19 cellular contexts compared by ENCODE assay signal in the genomic region with DNA sequence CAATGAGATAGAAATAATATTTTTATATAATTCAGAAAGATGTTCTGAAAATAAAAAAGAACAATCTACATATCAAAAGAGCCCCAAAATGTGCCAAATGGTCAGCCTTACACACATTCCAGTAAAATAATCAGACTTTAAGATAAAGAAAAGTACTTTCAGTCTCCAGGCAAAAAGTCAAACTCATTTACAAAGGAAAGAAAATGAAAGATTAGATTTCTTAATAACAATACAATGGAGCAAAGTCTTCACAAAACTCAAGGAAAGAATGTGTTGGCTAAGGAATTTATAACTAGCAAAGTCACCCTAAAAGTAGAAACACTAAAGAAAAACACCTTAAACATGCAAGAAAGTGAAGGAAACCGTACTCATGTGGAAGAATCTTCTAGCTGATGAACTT. TPM values are rescaled to one million over a fixed set of nuclear protein-coding genes. Genes with fewer than 3 reads are reported as not detected.
"Had no signal": no experiment of that assay in that cellular context is flagged by ENCODE, and none has a peak within 500 bp of the region (broad histone marks: within the 10 kb centered on the region; RNA-seq: fewer than 3 reads in every experiment).

No MANE protein-coding gene starts in this region.

- H3K4me3 Mint-ChIP-seq: activated CD4-positive, alpha-beta memory T cell treated with anti-CD3 and anti-CD28 coated beads for 36 hours; activated T-helper 1 cell treated with anti-CD3 and anti-CD28 coated beads, Interleukin-12 subunit alpha, Interleukin-12 subunit beta, Interleukin-2, Interleukin-4 antibody, amounts not matched to agents 30 ng/mL and 10 ng/mL and 1 ng/mL, durations not matched to agents 14 hours and 24 hours and 36 hours; natural killer cell; stimulated activated naive CD8-positive, alpha-beta T cell treated with anti-CD3 and anti-CD28 coated beads, Interleukin-15, amount 100 ng/mL, for 72 hours had no signal

- H3K27ac Mint-ChIP-seq: activated CD4-positive, alpha-beta memory T cell treated with anti-CD3 and anti-CD28 coated beads for 36 hours; natural killer cell had no signal

- H3K4me3 ChIP-seq: cardiac muscle cell, psoas muscle, right atrium auricular region, tibial artery had no signal

- DNase-seq: activated CD4-positive, alpha-beta memory T cell treated with anti-CD3 and anti-CD28 coated beads for 36 hours; activated CD4-positive, alpha-beta T cell treated with anti-CD3 and anti-CD28 coated beads for 48 hours; activated gamma-delta T cell; effector CD4-positive, alpha-beta T cell; erythroblast; glutamatergic neuron; hippocampal formation; left ventricle myocardium superior; mammary epithelial cell; midbrain; natural killer cell; psoas muscle; stimulated activated CD4-positive, alpha-beta T cell treated with anti-CD3 and anti-CD28 coated beads, Interleukin-4, amount 100 ng/mL, for 24 hours; stimulated activated naive CD8-positive, alpha-beta T cell treated with anti-CD3 and anti-CD28 coated beads, Interleukin-15, amount 100 ng/mL, for 72 hours; T-helper 2 cell; tibial artery had no signal

- H3K9me3 ChIP-seq: psoas muscle, right atrium auricular region, tibial artery had no signal

- H3K4me1 ChIP-seq: psoas muscle, right atrium auricular region, tibial artery had no signal

- H3K27ac ChIP-seq: cardiac muscle cell, psoas muscle, right atrium auricular region, tibial artery had no signal

- H3K27me3 Mint-ChIP-seq: activated CD4-positive, alpha-beta memory T cell treated with anti-CD3 and anti-CD28 coated beads for 36 hours; stimulated activated naive CD8-positive, alpha-beta T cell treated with anti-CD3 and anti-CD28 coated beads, Interleukin-15, amount 100 ng/mL, for 72 hours had no signal

- ATAC-seq: left ventricle myocardium superior; natural killer cell; psoas muscle; stimulated activated naive CD8-positive, alpha-beta T cell treated with anti-CD3 and anti-CD28 coated beads, Interleukin-15, amount 100 ng/mL, for 72 hours had no signal

- H3K36me3 Mint-ChIP-seq: natural killer cell had no signal

- H3K36me3 ChIP-seq: cardiac muscle cell, right atrium auricular region, tibial artery had no signal

- H3K9me3 Mint-ChIP-seq: activated CD4-positive, alpha-beta memory T cell treated with anti-CD3 and anti-CD28 coated beads for 36 hours; activated T-helper 1 cell treated with anti-CD3 and anti-CD28 coated beads, Interleukin-12 subunit alpha, Interleukin-12 subunit beta, Interleukin-2, Interleukin-4 antibody, amounts not matched to agents 30 ng/mL and 10 ng/mL and 1 ng/mL, durations not matched to agents 14 hours and 24 hours and 36 hours; natural killer cell; stimulated activated naive CD8-positive, alpha-beta T cell treated with anti-CD3 and anti-CD28 coated beads, Interleukin-15, amount 100 ng/mL, for 72 hours had no signal

- H3K27me3 ChIP-seq: cardiac muscle cell, right atrium auricular region, tibial artery had no signal

RNA-seq across cellular contexts. Expression of gene RTKN2, which starts 16.6 kb away (rescaled TPM):
- total RNA-seq: left ventricle myocardium superior had no signal
